Comparison of ENCODE assay signal across 22 cellular contexts in the genomic region with DNA sequence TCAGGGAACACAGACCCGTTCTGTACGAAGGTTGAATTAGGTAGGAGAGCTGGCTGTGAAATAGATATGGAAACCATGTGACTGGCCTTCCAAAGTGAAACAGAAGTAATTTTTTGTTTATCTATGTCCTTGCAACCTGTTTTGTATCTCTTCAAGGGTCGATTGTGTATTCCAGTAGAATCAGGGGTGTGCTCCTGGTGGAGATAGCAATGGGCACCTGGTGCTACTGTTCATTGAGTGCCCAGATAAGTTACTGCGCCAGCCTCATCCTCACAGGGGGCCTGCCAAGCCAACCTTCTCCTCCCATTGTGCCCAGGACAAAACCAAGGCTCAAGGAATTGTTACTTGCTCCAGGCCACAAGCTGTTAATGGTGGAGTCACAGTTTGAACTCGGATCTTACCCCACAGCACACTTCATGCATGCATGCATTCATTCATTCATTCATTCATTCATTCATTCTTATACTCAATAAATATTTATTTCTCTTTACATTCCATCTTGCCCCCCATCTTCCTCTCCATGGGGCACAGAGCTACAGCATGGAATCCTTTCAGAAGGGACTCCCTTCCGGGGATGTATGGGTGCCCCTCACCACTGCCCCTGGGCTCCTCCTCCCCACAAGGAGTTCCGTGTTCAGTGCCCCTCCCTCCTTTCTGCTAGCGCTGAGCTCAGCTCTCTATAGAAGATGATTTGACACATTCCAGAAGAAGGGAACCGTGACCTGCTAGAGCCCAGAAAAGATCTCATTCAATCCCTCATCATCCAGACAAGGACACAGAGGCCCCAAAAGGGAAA. TPM values are rescaled to one million over a fixed set of nuclear protein-coding genes. Genes with fewer than 3 reads are reported as not detected.
A peak's percentile ranks its signal among the peaks of the same experiment; 100 is the strongest.
DNase-seq lines count a peak whose midpoint lies in the region; ATAC-seq, FAIRE-seq and TF ChIP-seq lines count a peak whose summit lies in the region.
"Had no signal": no experiment of that assay in that cellular context is flagged by ENCODE, and none has a peak within 500 bp of the region (broad histone marks: within the 10 kb centered on the region; RNA-seq: fewer than 3 reads in every experiment).

No MANE protein-coding gene starts in this region.

- no peaks in the 10 kb centered on the region for H4K20me1 ChIP-seq in PC-3 (ENCODE audit: low read length)

- H3K4me3 Mint-ChIP-seq in nephron progenitor cell, result no peak overlapping the region
- H3K4me3 Mint-ChIP-seq: activated naive CD4-positive, alpha-beta T cell treated with anti-CD3 and anti-CD28 coated beads, Interleukin-2, amount 50 U/mL, for 24 hours had no signal

- TF ChIP-seq CTCF in PC-3 (conservative IDR thresholded peaks at IDR 0.05; ENCODE audit: low read depth, low read length) (no peak), nephron progenitor cell (IDR thresholded peaks at IDR 0.05) (no peak), D721Med (IDR thresholded peaks at IDR 0.05; ENCODE audit: insufficient read depth, missing control alignments) (no peak)

- H3K9me3 Mint-ChIP-seq in nephron progenitor cell, result no peaks in the 10 kb centered on the region
- H3K9me3 Mint-ChIP-seq: activated naive CD4-positive, alpha-beta T cell treated with anti-CD3 and anti-CD28 coated beads, Interleukin-2, amount 50 U/mL, for 24 hours had no signal

- peak overlapping the region; percentile 16 for H3K27ac Mint-ChIP-seq in nephron progenitor cell
- H3K27ac Mint-ChIP-seq: activated naive CD4-positive, alpha-beta T cell treated with anti-CD3 and anti-CD28 coated beads, Interleukin-2, amount 50 U/mL, for 24 hours had no signal

- 0 out of 2 replicates have a peak overlapping the region, but pooled peaks have one; percentile 5 for H3K4me2 ChIP-seq in PC-3 (ENCODE audit: low read length)

- ATAC-seq in PC-3 (no peak), GM18502 (IDR thresholded peaks at IDR 0.05; ENCODE audit: poor library complexity, unreplicated experiment) (no peak)
- ATAC-seq: left lobe of liver, psoas muscle had no signal

- H3K4me1 Mint-ChIP-seq in nephron progenitor cell, result peaks cover 77% of the 10 kb centered on the region
- H3K4me1 Mint-ChIP-seq: activated naive CD4-positive, alpha-beta T cell treated with anti-CD3 and anti-CD28 coated beads, Interleukin-2, amount 50 U/mL, for 24 hours had no signal

- no peaks in the 10 kb centered on the region for H3K36me3 Mint-ChIP-seq in nephron progenitor cell (ENCODE audit: low read depth)
- H3K36me3 Mint-ChIP-seq: activated naive CD4-positive, alpha-beta T cell treated with anti-CD3 and anti-CD28 coated beads, Interleukin-2, amount 50 U/mL, for 24 hours had no signal

- H3K9ac ChIP-seq in PC-3 (ENCODE audit: low read length), result no peak overlapping the region

- CTCF ChIA-PET in PC-3 (lab: Charles Lee), result no interaction called here

- DNase-seq in ACHN (peak; percentile 96), PC-3 (no peak), dedifferentiated amniotic fluid mesenchymal stem cell (ENCODE audit: extremely low spot score) (peak; percentile 31), nephron progenitor cell (no peak), NCI-H2081 treated with DMSO at 0.1 percent for 48 hours (lab: John Stamatoyannopoulos, UW) (no peak), D721Med (ENCODE audit: insufficient read length, low spot score) (no peak), DMS153 treated with DMSO at 0.1 percent for 48 hours (lab: John Stamatoyannopoulos, UW; ENCODE audit: unreplicated experiment) (no peak)
- DNase-seq: activated CD4-positive, alpha-beta T cell treated with anti-CD3 and anti-CD28 coated beads, Interleukin-2, amount 50 U/mL, for 48 hours; activated T-cell treated with anti-CD3 and anti-CD28 coated beads, Interleukin-2, amount 50 U/mL, for 1 hour; effector memory CD4-positive, alpha-beta T cell; hypothalamus; NCI-H187 treated with DMSO at 0.1 percent for 48 hours; NCI-H526 treated with DMSO at 0.1 percent for 48 hours; psoas muscle; stimulated activated naive CD4-positive, alpha-beta T cell treated with Interleukin-2 at 50 U/mL for 16 hours had no signal

- no peak for FAIRE-seq in D721Med (lab: Jason Lieb, UNC)
- FAIRE-seq: G401.6, GM12892 had no signal

- H2AFZ ChIP-seq in PC-3 (ENCODE audit: low read length), result no peak overlapping the region

- in situ Hi-C loops in ACHN (cut with HindIII; ENCODE audit: low pct_ligation_motif_present, low pct_unique_long_range_greater_than_20kb, low sequenced_read_pairs), result no loop called here

- intact Hi-C loops in PC-3 (cut with micrococcal nuclease), result no loop called here

- no peak overlapping the region for H3K4me3 ChIP-seq in PC-3 (ENCODE audit: low read length)
- H3K4me3 ChIP-seq: psoas muscle had no signal

- H3K36me3 ChIP-seq in PC-3 (ENCODE audit: low read depth, low read length), result no peaks in the 10 kb centered on the region

- H3K27me3 Mint-ChIP-seq in nephron progenitor cell (ENCODE audit: low read depth, poor library complexity), result peaks cover 4% of the 10 kb centered on the region
- H3K27me3 Mint-ChIP-seq: activated naive CD4-positive, alpha-beta T cell treated with anti-CD3 and anti-CD28 coated beads, Interleukin-2, amount 50 U/mL, for 24 hours had no signal

- peaks cover 4% of the 10 kb centered on the region for H3F3A ChIP-seq in PC-3 (ENCODE audit: low read length, unreplicated experiment)

- H3K27ac ChIP-seq in PC-3 (ENCODE audit: low read length), result 0 out of 2 replicates have a peak overlapping the region, but pooled peaks have one; percentile 17
- H3K27ac ChIP-seq: psoas muscle had no signal

- H3K9me2 ChIP-seq in PC-3 (replicated peaks; ENCODE audit: low read length), result no peaks in the 10 kb centered on the region

- no peaks in the 10 kb centered on the region for H3K9me3 ChIP-seq in PC-3 (ENCODE audit: low read length)
- H3K9me3 ChIP-seq: psoas muscle had no signal

- no peaks in the 10 kb centered on the region for H3K79me2 ChIP-seq in PC-3 (ENCODE audit: low read length)

- no peaks in the 10 kb centered on the region for H3K27me3 ChIP-seq in PC-3 (ENCODE audit: low read length)

- BruUV-seq in PC-3 (replicated peaks; lab: Mats Ljungman, UMichigan), result no TSS peak

- H3K4me1 ChIP-seq in PC-3 (ENCODE audit: insufficient read depth, low read length), result peaks cover 39% of the 10 kb centered on the region
- H3K4me1 ChIP-seq: psoas muscle had no signal

- POLR2A ChIA-PET in PC-3 (lab: Charles Lee; ENCODE audit: unreplicated experiment), result no interaction called here

RNA-seq across cellular contexts. Expression of gene ADORA1, which starts 24.0 kb away (rescaled TPM):
- total RNA-seq in PC-3 (2014; rRNA removed), result 1.4 and 3.9 TPM in 2 replicates
- total RNA-seq: OCI-LY7 had no signal

RNA-seq across cellular contexts. Expression of gene MYBPH, which starts 24.1 kb away (rescaled TPM):
- not detected in 2 replicates for total RNA-seq in PC-3 (2014; rRNA removed)
- total RNA-seq: left lobe of liver, M059J, OCI-LY7 had no signal

RNA-seq across cellular contexts. Expression of gene CHI3L1, which starts 34.9 kb away (rescaled TPM):
- total RNA-seq in PC-3 (2014; rRNA removed), result not detected in 2 replicates
- total RNA-seq: M059J, OCI-LY7 had no signal

Comparison
In these comparisons a context has a peak if more than half of its experiments do, and no peak if none do; other contexts are left out.
1. DNase-seq: peak in ACHN (single experiment) and dedifferentiated amniotic fluid mesenchymal stem cell (single experiment); none in PC-3 (single experiment), nephron progenitor cell (single experiment), NCI-H2081 treated with DMSO at 0.1 percent for 48 hours (single experiment), D721Med (single experiment) and DMS153 treated with DMSO at 0.1 percent for 48 hours (single experiment).